1 cellular context compared by ENCODE assay signal in genomic region chr7:157404845-157405481, GRCh38.
TF ChIP-seq lines count a peak whose summit lies in the region.

No MANE protein-coding gene starts in this region.

TF ChIP-seq in SK-N-SH, 30 proteins besides CTCF, POLR2A, EP300 and RAD21 (continued from another document):
- TF ChIP-seq ZBTB33 (IDR thresholded peaks at IDR 0.05; ENCODE audit: borderline replicate concordance, low read depth) (no peak), MXI1 (IDR thresholded peaks at IDR 0.05; ENCODE audit: low read depth, low read length) (peak; percentile 97), POLR2AphosphoS5 (IDR thresholded peaks at IDR 0.05; ENCODE audit: low read depth, low read length) (peak; percentile 56; the same call in 1 of the 2 replicates), PBX3 (IDR thresholded peaks at IDR 0.05) (0 out of 2 replicates have a peak, but pooled peaks have one; percentile 20), EZH2phosphoT487 (IDR thresholded peaks at IDR 0.05; ENCODE audit: borderline replicate concordance, low read depth) (no peak), FOXJ3 (CRISPR knock-in tag; IDR thresholded peaks at IDR 0.05) (no peak), MEF2A (IDR thresholded peaks at IDR 0.05; ENCODE audit: borderline replicate concordance, low read depth) (no peak), GATA2 (CRISPR knock-in tag; IDR thresholded peaks at IDR 0.05) (peak; percentile 95), MAX (IDR thresholded peaks at IDR 0.05; ENCODE audit: low read depth) (peak; percentile 97), USF1 (IDR thresholded peaks at IDR 0.05; ENCODE audit: borderline replicate concordance, low read depth) (peak; percentile 74; the same call in 1 of the 2 replicates), FOXM1 (IDR thresholded peaks at IDR 0.05; ENCODE audit: low read depth) (no peak), ELF1 (IDR thresholded peaks at IDR 0.05) (no peak), JUND (IDR thresholded peaks at IDR 0.05) (peak; percentile 49; the same call in 1 of the 2 replicates)
